1 cellular context compared by ENCODE assay signal in genomic region chr1:22285545-22286396, GRCh38.
TF ChIP-seq lines count a peak whose summit lies in the region.

No MANE protein-coding gene starts in this region.

TF ChIP-seq in HepG2, 621 proteins besides CTCF, POLR2A, EP300 and RAD21 (continued from another document):
- 0 out of 2 replicates have a peak, but pooled peaks have one; percentile 38 for TF ChIP-seq TFE3 (CRISPR knock-in tag; IDR thresholded peaks at IDR 0.05)
- peak; percentile 85 for TF ChIP-seq ZNF629 (CRISPR knock-in tag; conservative IDR thresholded peaks at IDR 0.05)
- no peak for TF ChIP-seq SOX13 (IDR thresholded peaks at IDR 0.05)
- TF ChIP-seq SOX13 (CRISPR knock-in tag; conservative IDR thresholded peaks at IDR 0.05 in 1 of 2, IDR thresholded peaks at IDR 0.05 in 1 of 2), result peak in 1 of 2 experiments; percentile 21; a peak in 1 of 4 replicates
- peak; percentile 19; the same call in 1 of the 2 replicates for TF ChIP-seq KDM2A (CRISPR knock-in tag; IDR thresholded peaks at IDR 0.05; ENCODE audit: borderline replicate concordance, low read depth)
- no peak for TF ChIP-seq ZNF574 (CRISPR knock-in tag; IDR thresholded peaks at IDR 0.05)
- peak; percentile 8; the same call in 1 of the 2 replicates for TF ChIP-seq ZFP91 (CRISPR knock-in tag; IDR thresholded peaks at IDR 0.05; ENCODE audit: borderline replicate concordance)
- TF ChIP-seq CEBPB (IDR thresholded peaks at IDR 0.05; ENCODE audit: borderline replicate concordance, low read depth, low read length), result no peak
- peak; percentile 39; the same call in 1 of the 2 replicates for TF ChIP-seq ARID5B (CRISPR knock-in tag; IDR thresholded peaks at IDR 0.05)
- TF ChIP-seq ZBTB10 (CRISPR knock-in tag; IDR thresholded peaks at IDR 0.05; ENCODE audit: borderline replicate concordance), result no peak
- no peak for TF ChIP-seq SMARCC2 (IDR thresholded peaks at IDR 0.05)
- TF ChIP-seq NR2F6 (IDR thresholded peaks at IDR 0.05), result peak; percentile 44; the same call in 1 of the 2 replicates
- peak; percentile 66; the same call in 1 of the 2 replicates for TF ChIP-seq NR2F6 (CRISPR knock-in tag; IDR thresholded peaks at IDR 0.05)
- TF ChIP-seq SKI (IDR thresholded peaks at IDR 0.05; ENCODE audit: partially characterized antibody), result peak; percentile 63
- no peak for TF ChIP-seq ZBTB8A (CRISPR knock-in tag; IDR thresholded peaks at IDR 0.05; ENCODE audit: borderline replicate concordance, low read depth)
- peak; percentile 49; the same call in 1 of the 2 replicates for TF ChIP-seq RXRB (CRISPR knock-in tag; IDR thresholded peaks at IDR 0.05; ENCODE audit: borderline replicate concordance)
